8 cellular contexts compared by ENCODE assay signal in the genomic region with DNA sequence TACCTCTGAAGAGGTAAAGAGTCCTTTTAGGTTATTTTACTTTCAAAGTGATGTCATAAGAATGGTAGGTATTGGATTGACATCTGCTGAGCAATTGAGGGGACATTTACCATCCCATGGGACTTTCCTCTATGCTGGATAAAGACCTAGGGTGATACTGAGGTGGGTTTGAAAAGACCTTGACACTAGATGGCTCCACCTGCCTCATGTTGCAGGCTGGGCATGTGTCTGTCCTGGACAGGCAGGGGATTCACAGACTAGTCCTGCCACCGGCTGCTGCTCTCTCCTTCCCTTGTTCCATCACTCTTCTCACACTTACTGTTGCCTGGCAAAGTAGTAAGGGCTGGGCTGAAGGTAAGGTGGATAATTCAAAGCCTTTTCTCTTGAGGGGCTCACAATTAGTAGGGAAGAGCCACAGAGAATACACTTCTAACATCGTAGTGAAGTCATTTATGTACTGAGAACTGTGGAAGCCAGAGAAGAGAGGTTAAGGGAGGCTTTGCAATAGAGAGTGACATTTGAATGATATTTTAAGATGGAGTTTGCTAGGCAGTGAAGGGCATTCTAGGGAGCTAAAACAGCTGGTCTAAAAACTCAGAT. TPM values are rescaled to one million over a fixed set of nuclear protein-coding genes. Genes with fewer than 3 reads are reported as not detected.
A peak's percentile ranks its signal among the peaks of the same experiment; 100 is the strongest.
DNase-seq lines count a peak whose midpoint lies in the region; ATAC-seq and TF ChIP-seq lines count a peak whose summit lies in the region.

No MANE protein-coding gene starts in this region.

- peak; percentile 52 for ATAC-seq in GM18520 (IDR thresholded peaks at IDR 0.05; ENCODE audit: unreplicated experiment)
- ATAC-seq in HG02885 (IDR thresholded peaks at IDR 0.05; ENCODE audit: poor library complexity, unreplicated experiment), result peak; percentile 69
- peak; percentile 43 to 70 (median 54) for ATAC-seq in right lobe of liver

- no peak overlapping the region for H3K27ac ChIP-seq in right lobe of liver
- no peak overlapping the region for H3K27ac ChIP-seq in ovary

- TF ChIP-seq POLR2A in right lobe of liver (IDR thresholded peaks at IDR 0.05), result no peak
- no peak for TF ChIP-seq POLR2A in ovary (IDR thresholded peaks at IDR 0.05)

- in situ Hi-C loops in T47D (cut with HindIII; ENCODE audit: low pct_unique_long_range_greater_than_20kb, low sequenced_read_pairs), result no loop called here

- H3K27me3 ChIP-seq in right lobe of liver, result no peaks in the 10 kb centered on the region
- H3K27me3 ChIP-seq in ovary, result no peaks in the 10 kb centered on the region

- H3K36me3 ChIP-seq in right lobe of liver (no peaks in the 10 kb centered on the region), ovary (no peaks in the 10 kb centered on the region)

- no peaks in the 10 kb centered on the region for H3K9me3 ChIP-seq in right lobe of liver
- no peaks in the 10 kb centered on the region for H3K9me3 ChIP-seq in ovary

- intact Hi-C loops in right lobe of liver (cut with DNase I), result loop anchor here in 1 of 2 donors (10.0 kb wide), 1 partner anchor 76 kb away; no protein-coding TSS in a partner anchor
- intact Hi-C loops in ovary (cut with DNase I), result loop anchor here in 1 of 4 donors (10.0 kb wide), 1 partner anchor 76 kb away; no protein-coding TSS in a partner anchor

- H3K4me1 ChIP-seq in right lobe of liver, result peaks cover 0 to 20% (median 7%) of the 10 kb centered on the region in 4 donors
- peaks cover 5% of the 10 kb centered on the region for H3K4me1 ChIP-seq in ovary (ENCODE audit: insufficient read depth)

- TF ChIP-seq CTCF in right lobe of liver (IDR thresholded peaks at IDR 0.05), result peak; percentile 20 to 45 (median 31)
- TF ChIP-seq CTCF in ovary (IDR thresholded peaks at IDR 0.05), result no peak

- H3K4me3 ChIP-seq in right lobe of liver (no peak overlapping the region), ovary (no peak overlapping the region)

- TF ChIP-seq EP300 in ovary (IDR thresholded peaks at IDR 0.05), result no peak

- WGBS in right lobe of liver (ENCODE audit: insufficient coverage, low coverage, low lambda C conversion rate, missing lambda C conversion rate), result 59% methylated on average over 2 of the region's 2 CpGs
- 70 to 84% (median 84%) methylated on average over 2 of the region's 2 CpGs for WGBS in ovary, 3 donors

- DNase-seq in COLO668 (lab: John Stamatoyannopoulos, UW; ENCODE audit: unreplicated experiment) (peak; percentile 30), NCI-H524 (lab: John Stamatoyannopoulos, UW) (peak; percentile 21 to 68), T47D (ENCODE audit: low read depth in 1 of 2, low spot score in 1 of 2) (peak; percentile 79 to 85), right lobe of liver (no peak), ovary (no peak)
- DNase-seq in activated CD4-positive, alpha-beta T cell treated with anti-CD3 and anti-CD28 coated beads for 1 hour, result no peak

RNA-seq across cellular contexts. Expression of a gene that starts 27.7 kb away (rescaled TPM):
- total RNA-seq in right lobe of liver (10 to 100 TPM in 5 of 6 experiments, 1 to 10 TPM in 1; 9.5 to 16.4 (median 12.2) TPM), ovary (10 to 100 TPM; 11.7 to 17.7 (median 14.9) TPM)
- polyA plus RNA-seq in ovary, result 10 to 100 TPM in 1 of 2 donors, 1 to 10 TPM in 1; 7.1 to 16.1 TPM

Comparison
In these comparisons a context has a peak if more than half of its experiments do, and no peak if none do; other contexts are left out.
1. DNase-seq: peak in COLO668 (single experiment), NCI-H524 (2 of 2) and T47D (2 of 2); none in right lobe of liver (0 of 3), ovary (0 of 5) and activated CD4-positive, alpha-beta T cell treated with anti-CD3 and anti-CD28 coated beads for 1 hour (single experiment).
2. CTCF ChIP-seq: peak in right lobe of liver (4 of 4); none in ovary (0 of 3).
3. Peak in every context shown above with its lines, with median percentiles within 50 percentile points of each other: ATAC-seq.